Comparison of ENCODE assay signal across 8 cellular contexts in genomic region chr4:73259552-73260140, GRCh38. TPM values are rescaled to one million over a fixed set of nuclear protein-coding genes. Genes with fewer than 3 reads are reported as not detected.
A peak's percentile ranks its signal among the peaks of the same experiment; 100 is the strongest.
DNase-seq lines count a peak whose midpoint lies in the region; ATAC-seq and TF ChIP-seq lines count a peak whose summit lies in the region.

No MANE protein-coding gene starts in this region.

- ATAC-seq in GM19467 (IDR thresholded peaks at IDR 0.05; ENCODE audit: unreplicated experiment) (peak; percentile 7), HG03571 (IDR thresholded peaks at IDR 0.05; ENCODE audit: unreplicated experiment) (peak; percentile 10)
- ATAC-seq in activated CD8-positive, alpha-beta T cell treated with anti-CD3 and anti-CD28 coated beads for 36 hours, result peak; percentile 3

- CTCF ChIA-PET in activated CD8-positive, alpha-beta T cell treated with anti-CD3 and anti-CD28 coated beads for 36 hours (lab: Charles Lee), result interaction anchor here (1.0 to 1.2 kb wide), 3 partner anchors 17 to 190 kb away, joined by 3 to 4 read pairs (median 3); partner anchors contain the start of gene COX18

- peaks cover 31% of the 10 kb centered on the region for H3K36me3 Mint-ChIP-seq in activated CD8-positive, alpha-beta T cell treated with anti-CD3 and anti-CD28 coated beads for 36 hours (ENCODE audit: low read depth)
- H3K36me3 Mint-ChIP-seq in glutamatergic neuron (ENCODE audit: unreplicated experiment), result no peaks in the 10 kb centered on the region

- TF ChIP-seq CTCF in activated CD8-positive, alpha-beta T cell treated with anti-CD3 and anti-CD28 coated beads for 36 hours (IDR thresholded peaks at IDR 0.05), result no peak
- no peak for TF ChIP-seq CTCF in glutamatergic neuron (IDR thresholded peaks at IDR 0.05; ENCODE audit: partially characterized antibody, unreplicated experiment)

- peak overlapping the region; percentile 88 for H3K4me3 ChIP-seq in skeletal muscle cell (ENCODE audit: low read depth, low read length)

- H3K9me3 Mint-ChIP-seq in activated CD8-positive, alpha-beta T cell treated with anti-CD3 and anti-CD28 coated beads for 36 hours, result no peaks in the 10 kb centered on the region
- H3K9me3 Mint-ChIP-seq in glutamatergic neuron (ENCODE audit: unreplicated experiment), result peaks cover 14% of the 10 kb centered on the region

- POLR2A ChIA-PET in activated CD8-positive, alpha-beta T cell treated with anti-CD3 and anti-CD28 coated beads for 36 hours (lab: Charles Lee), result interaction anchor here (0.6 to 4.1 kb wide), 10 partner anchors 9 to 191 kb away, joined by 3 to 30 read pairs (median 4); partner anchors contain the start of gene COX18

- intact Hi-C loops in activated CD8-positive, alpha-beta T cell treated with anti-CD3 and anti-CD28 coated beads for 36 hours (cut with micrococcal nuclease), result loop anchor here (1.0 to 10.0 kb wide), 3 partner anchors 37 to 190 kb away; partner anchors contain the start of gene COX18

- H3K4me1 Mint-ChIP-seq in activated CD8-positive, alpha-beta T cell treated with anti-CD3 and anti-CD28 coated beads for 36 hours (ENCODE audit: low read depth), result peaks cover 51% of the 10 kb centered on the region
- peaks cover 10% of the 10 kb centered on the region for H3K4me1 Mint-ChIP-seq in glutamatergic neuron (ENCODE audit: low read depth, unreplicated experiment)

- no peaks in the 10 kb centered on the region for H3K27me3 Mint-ChIP-seq in activated CD8-positive, alpha-beta T cell treated with anti-CD3 and anti-CD28 coated beads for 36 hours
- H3K27me3 Mint-ChIP-seq in glutamatergic neuron (ENCODE audit: unreplicated experiment), result peaks cover 10% of the 10 kb centered on the region

- peak overlapping the region; percentile 97 for H3K4me3 Mint-ChIP-seq in activated CD8-positive, alpha-beta T cell treated with anti-CD3 and anti-CD28 coated beads for 36 hours
- H3K4me3 Mint-ChIP-seq in glutamatergic neuron (ENCODE audit: unreplicated experiment), result peak overlapping the region; percentile 97

- H3K27ac Mint-ChIP-seq in activated CD8-positive, alpha-beta T cell treated with anti-CD3 and anti-CD28 coated beads for 36 hours, result peak overlapping the region; percentile 100
- H3K27ac Mint-ChIP-seq in glutamatergic neuron (ENCODE audit: unreplicated experiment), result peak overlapping the region; percentile 96

- DNase-seq in DMS53 (lab: John Stamatoyannopoulos, UW) (peak; percentile 29), glutamatergic neuron (no peak), skeletal muscle cell (ENCODE audit: low read depth) (no peak), GM19238 (ENCODE audit: insufficient read length, low spot score) (no peak), NCI-H1105 (lab: John Stamatoyannopoulos, UW) (no peak)
- peak; percentile 22 for DNase-seq in activated CD8-positive, alpha-beta T cell treated with anti-CD3 and anti-CD28 coated beads for 36 hours

RNA-seq across cellular contexts. Expression of gene ANKRD17, which starts 1.0 kb away (rescaled TPM):
- 10 to 100 TPM; 50.8 to 53.1 TPM for total RNA-seq in activated CD8-positive, alpha-beta T cell treated with anti-CD3 and anti-CD28 coated beads for 36 hours
- total RNA-seq in glutamatergic neuron (ENCODE audit: unreplicated experiment), result 91.9 TPM

Comparison
In these comparisons a context has a peak if more than half of its experiments do, and no peak if none do; other contexts are left out.
1. DNase-seq: peak in DMS53 (single experiment) and activated CD8-positive, alpha-beta T cell treated with anti-CD3 and anti-CD28 coated beads for 36 hours (single experiment); none in glutamatergic neuron (single experiment), skeletal muscle cell (single experiment), GM19238 (single experiment) and NCI-H1105 (single experiment).
2. Peak in every context shown above with its lines, with median percentiles within 50 percentile points of each other: ATAC-seq.